ENCODE assay signal across 1 cellular context in the genomic region with DNA sequence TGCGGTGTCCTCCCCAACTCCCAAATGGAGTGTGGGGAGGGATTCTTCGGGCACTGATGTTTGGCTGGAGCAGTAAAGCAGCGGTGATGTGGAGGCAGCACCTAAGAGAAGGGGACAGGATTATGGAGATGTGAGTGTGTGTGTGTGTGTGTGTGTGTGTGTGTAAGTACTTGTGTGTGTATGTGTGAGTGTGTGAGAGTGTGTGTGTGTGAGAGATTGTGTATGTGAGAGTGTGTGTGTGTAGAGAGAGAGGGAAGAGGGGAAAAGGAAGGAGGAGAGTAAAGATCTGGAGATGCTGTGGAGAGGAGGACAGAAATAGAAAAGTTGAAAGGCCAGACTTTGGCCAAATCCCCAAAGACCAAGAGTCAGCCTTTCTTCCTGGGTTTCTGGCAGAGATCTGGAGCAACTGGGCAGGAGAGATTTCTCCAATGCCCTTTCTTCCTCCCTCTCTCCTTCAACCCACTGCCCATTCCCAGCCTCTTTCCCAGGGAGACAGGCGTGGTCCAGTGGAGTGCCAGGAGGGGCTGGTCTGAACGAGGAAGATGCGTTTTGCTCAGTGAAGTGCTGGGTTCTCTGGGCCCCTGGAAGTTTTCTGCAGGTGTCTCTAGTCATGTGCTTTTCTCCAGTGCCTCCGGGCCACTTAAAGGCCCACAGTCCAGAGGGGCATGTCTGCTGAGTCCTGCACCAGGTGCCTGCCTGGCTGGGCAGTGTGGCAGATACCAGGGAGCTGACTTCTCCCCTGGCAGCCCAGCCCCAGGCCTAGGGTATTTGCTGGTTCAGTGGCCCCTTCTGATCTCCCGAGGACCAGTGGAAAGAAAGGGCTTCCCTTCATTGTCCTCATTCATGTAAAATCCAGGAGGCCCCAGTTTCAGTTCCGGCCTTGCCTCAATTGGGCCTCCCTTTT.
TF ChIP-seq lines count a peak whose summit lies in the region.

No MANE protein-coding gene starts in this region.

TF ChIP-seq in GM23338, 12 proteins besides CTCF, POLR2A, EP300 and RAD21 (continued from another document):
- TF ChIP-seq EZH2phosphoT487 (IDR thresholded peaks at IDR 0.05; ENCODE audit: unreplicated experiment) (no peak), EZH2 (IDR thresholded peaks at IDR 0.05; ENCODE audit: low read depth, unreplicated experiment) (no peak), NANOG (IDR thresholded peaks at IDR 0.05; ENCODE audit: borderline replicate concordance) (no peak), JUNB (IDR thresholded peaks at IDR 0.05; ENCODE audit: unreplicated experiment) (no peak), ZNF114 (CRISPR knock-in tag; IDR thresholded peaks at IDR 0.05) (no peak), ZNF462 (CRISPR knock-in tag; IDR thresholded peaks at IDR 0.05) (no peak), CREB1 (CRISPR knock-in tag; IDR thresholded peaks at IDR 0.05; ENCODE audit: low read depth) (no peak), ETS1 (IDR thresholded peaks at IDR 0.05) (no peak)
